35 cellular contexts compared by ENCODE assay signal in genomic region chrX:25202827-25203226, GRCh38.
"Had no signal": no experiment of that assay in that cellular context is flagged by ENCODE, and none has a peak within 500 bp of the region (broad histone marks: within the 10 kb centered on the region; RNA-seq: fewer than 3 reads in every experiment).

No MANE protein-coding gene starts in this region.

- DNase-seq: activated B cell treated with CpG ODN at 0.5 μM for 24 hours; activated CD4-positive, alpha-beta memory T cell treated with anti-CD3 and anti-CD28 coated beads for 36 hours; activated CD4-positive, alpha-beta T cell treated with anti-CD3 and anti-CD28 coated beads for 4 hours; activated CD4-positive, alpha-beta T cell treated with anti-CD3 and anti-CD28 coated beads, Interleukin-2, amount 50 U/mL, for 1 hour; activated CD4-positive, CD25-positive, alpha-beta regulatory T cell treated with anti-CD3 and anti-CD28 coated beads, Interleukin-2, amount 50 U/mL, for 72 hours; activated CD8-positive, alpha-beta memory T cell treated with anti-CD3 and anti-CD28 coated beads for 24 hours; activated CD8-positive, alpha-beta memory T cell treated with anti-CD3 and anti-CD28 coated beads, Interleukin-2, amount 10 ng/mL, durations not matched to agents 7 days and 5 days; activated CD8-positive, alpha-beta memory T cell treated with anti-CD3 and anti-CD28 coated beads, Interleukin-2, amount 50 U/mL, for 48 hours; activated effector memory CD4-positive, alpha-beta T cell treated with Interleukin-2 at 50 U/mL for 16 hours; activated naive CD4-positive, alpha-beta T cell treated with anti-CD3 and anti-CD28 coated beads, Interleukin-2, amount 10 ng/mL, durations not matched to agents 7 days and 5 days; activated naive CD8-positive, alpha-beta T cell treated with anti-CD3 and anti-CD28 coated beads, Interleukin-2, amount 50 U/mL, for 24 hours; activated T-cell treated with anti-CD3 and anti-CD28 coated beads, Interleukin-2, amount 50 U/mL, for 48 hours; anterior cingulate cortex; central memory CD4-positive, alpha-beta T cell; Kasumi-1; KG1; MG63; NCI-H1048; NCI-H1436; NCI-H1694; NCI-H1930; NCI-H2107; NCI-H2171; NCI-H226; NCI-H446 treated with DMSO at 0.1 percent for 48 hours; NCI-H524; NCI-H82; NK-92 treated with Interleukin-12 subunit alpha and Interleukin-12 subunit beta, amount 100 ng/mL, for 24 hours; PC-9; SIG-M5; T-cell; T-helper 2 cell; T-helper 9 cell had no signal

- H3K27ac ChIP-seq: PC-9, RWPE1, VCaP had no signal

- H3K4me3 ChIP-seq: MG63, PC-9 had no signal

- H3K9me3 ChIP-seq: MG63 had no signal

- H3K36me3 ChIP-seq: MG63 had no signal

- H3K27me3 ChIP-seq: MG63 had no signal
